26 cellular contexts compared by ENCODE assay signal in genomic region chr2:129274038-129274415, GRCh38.
"Had no signal": no experiment of that assay in that cellular context is flagged by ENCODE, and none has a peak within 500 bp of the region (broad histone marks: within the 10 kb centered on the region; RNA-seq: fewer than 3 reads in every experiment).

No MANE protein-coding gene starts in this region.

- H3K27ac ChIP-seq: brain microvascular endothelial cell, coronary artery, dorsolateral prefrontal cortex, heart left ventricle had no signal

- H3K36me3 ChIP-seq: brain microvascular endothelial cell, heart left ventricle had no signal

- DNase-seq: activated CD4-positive, alpha-beta memory T cell treated with anti-CD3 and anti-CD28 coated beads for 36 hours; activated CD4-positive, alpha-beta T cell treated with anti-CD3 and anti-CD28 coated beads for 36 hours; activated CD4-positive, alpha-beta T cell treated with anti-CD3 and anti-CD28 coated beads, Interleukin-2, amount 10 ng/mL, durations not matched to agents 24 days and 14 days; activated CD4-positive, CD25-positive, alpha-beta regulatory T cell; activated CD4-positive, CD25-positive, alpha-beta regulatory T cell treated with anti-CD3 and anti-CD28 coated beads, Interleukin-2, amount 50 U/mL, for 72 hours; activated CD8-positive, alpha-beta memory T cell treated with anti-CD3 and anti-CD28 coated beads, Interleukin-2, amount 50 U/mL, for 48 hours; activated effector memory CD4-positive, alpha-beta T cell treated with Interleukin-2 at 50 U/mL for 16 hours; activated gamma-delta T cell treated with Interleukin-2 at 50 U/mL for 16 hours; activated naive CD4-positive, alpha-beta T cell treated with anti-CD3 and anti-CD28 coated beads, Interleukin-2, amount 50 U/mL, for 16 hours; activated naive CD4-positive, alpha-beta T cell treated with Interleukin-2 at 50 U/mL for 16 hours; activated T-cell treated with anti-CD3 and anti-CD28 coated beads for 4 hours; activated T-cell treated with anti-CD3 and anti-CD28 coated beads, Interleukin-2, amount 50 U/mL, for 24 hours; activated T-cell treated with anti-CD3 and anti-CD28 coated beads, Interleukin-2, amount 50 U/mL, for 72 hours; brain microvascular endothelial cell; dorsolateral prefrontal cortex; effector memory CD4-positive, alpha-beta T cell; endodermal cell; foreskin fibroblast; glutamatergic neuron; heart left ventricle; T-helper 2 cell had no signal

- H3K9me3 Mint-ChIP-seq: activated CD4-positive, alpha-beta T cell treated with anti-CD3 and anti-CD28 coated beads, Interleukin-2, amount 10 ng/mL, durations not matched to agents 24 days and 14 days; activated T-cell treated with anti-CD3 and anti-CD28 coated beads, Interleukin-2, amount 50 U/mL, for 24 hours; dendritic cell treated with granulocyte-macrophage colony-stimulating factor and Interleukin-4, amounts not matched to agents 40 ng/mL and 50 ng/mL, for 4 days had no signal

- H3K27me3 Mint-ChIP-seq: activated CD4-positive, alpha-beta memory T cell treated with anti-CD3 and anti-CD28 coated beads for 36 hours; activated CD4-positive, alpha-beta T cell treated with anti-CD3 and anti-CD28 coated beads, Interleukin-2, amount 10 ng/mL, durations not matched to agents 24 days and 14 days; activated naive CD8-positive, alpha-beta T cell; activated T-cell treated with anti-CD3 and anti-CD28 coated beads, Interleukin-2, amount 50 U/mL, for 24 hours; central memory CD8-positive, alpha-beta T cell had no signal

- H3K4me3 ChIP-seq: coronary artery, dorsolateral prefrontal cortex, heart left ventricle had no signal

- H3K4me3 Mint-ChIP-seq: activated CD4-positive, alpha-beta memory T cell treated with anti-CD3 and anti-CD28 coated beads for 36 hours; activated CD4-positive, alpha-beta T cell treated with anti-CD3 and anti-CD28 coated beads for 36 hours; activated CD4-positive, alpha-beta T cell treated with anti-CD3 and anti-CD28 coated beads, Interleukin-2, amount 10 ng/mL, durations not matched to agents 24 days and 14 days; activated naive CD8-positive, alpha-beta T cell; activated T-cell treated with anti-CD3 and anti-CD28 coated beads, Interleukin-2, amount 50 U/mL, for 24 hours; activated T-cell treated with anti-CD3 and anti-CD28 coated beads, Interleukin-2, amount 50 U/mL, for 72 hours; central memory CD8-positive, alpha-beta T cell; dendritic cell treated with granulocyte-macrophage colony-stimulating factor and Interleukin-4, amounts not matched to agents 40 ng/mL and 50 ng/mL, for 4 days; endodermal cell had no signal

- H3K4me1 ChIP-seq: heart left ventricle had no signal

- H3K27me3 ChIP-seq: brain microvascular endothelial cell, dorsolateral prefrontal cortex, heart left ventricle had no signal

- ATAC-seq: activated CD4-positive, alpha-beta T cell treated with anti-CD3 and anti-CD28 coated beads for 36 hours; activated T-cell treated with anti-CD3 and anti-CD28 coated beads, Interleukin-2, amount 50 U/mL, for 72 hours; esophagus mucosa; heart left ventricle had no signal

- H3K36me3 Mint-ChIP-seq: activated CD4-positive, alpha-beta memory T cell treated with anti-CD3 and anti-CD28 coated beads for 36 hours; activated naive CD8-positive, alpha-beta T cell had no signal

- H3K27ac Mint-ChIP-seq: activated CD4-positive, alpha-beta memory T cell treated with anti-CD3 and anti-CD28 coated beads for 36 hours; activated CD4-positive, alpha-beta T cell treated with anti-CD3 and anti-CD28 coated beads for 36 hours; activated CD4-positive, alpha-beta T cell treated with anti-CD3 and anti-CD28 coated beads, Interleukin-2, amount 10 ng/mL, durations not matched to agents 24 days and 14 days; activated naive CD8-positive, alpha-beta T cell; activated T-cell treated with anti-CD3 and anti-CD28 coated beads, Interleukin-2, amount 50 U/mL, for 24 hours; activated T-cell treated with anti-CD3 and anti-CD28 coated beads, Interleukin-2, amount 50 U/mL, for 72 hours; dendritic cell treated with granulocyte-macrophage colony-stimulating factor and Interleukin-4, amounts not matched to agents 40 ng/mL and 50 ng/mL, for 4 days; endodermal cell had no signal

- H3K4me1 Mint-ChIP-seq: activated CD4-positive, alpha-beta T cell treated with anti-CD3 and anti-CD28 coated beads for 36 hours; activated CD4-positive, alpha-beta T cell treated with anti-CD3 and anti-CD28 coated beads, Interleukin-2, amount 10 ng/mL, durations not matched to agents 24 days and 14 days; central memory CD8-positive, alpha-beta T cell; endodermal cell had no signal
